ENCODE assay signal across 8 cellular contexts in genomic region chr2:196171248-196171871, GRCh38. TPM values are rescaled to one million over a fixed set of nuclear protein-coding genes. Genes with fewer than 3 reads are reported as not detected.
DNase-seq lines count a peak whose midpoint lies in the region; ATAC-seq and TF ChIP-seq lines count a peak whose summit lies in the region.

Gene STK17B, minus strand, starts transcription at chr2:196171578. Its CDS starts 8,195 bp downstream, at chr2:196163383.

- H3K23ac ChIP-seq in trophoblast cell (ENCODE audit: low read length) = no peak within 1 kb of the TSS

- H4K91ac ChIP-seq in trophoblast cell (ENCODE audit: low read depth, low read length) = peak within 1 kb of the TSS; percentile 71

- peak within 1 kb of the TSS; percentile 97 for H3K14ac ChIP-seq in trophoblast cell (ENCODE audit: low read length)

- peak within 1 kb of the TSS; percentile 82 for H3K4ac ChIP-seq in trophoblast cell (ENCODE audit: low read depth, low read length)

- H2AK5ac ChIP-seq in trophoblast cell (ENCODE audit: low read length) = no peak within 1 kb of the TSS

- WGBS in trophoblast cell (ENCODE audit: extremely low coverage, insufficient coverage, insufficient read length) = no CpG with 5 or more reads among the region's 72 CpGs
- 1% methylated on average over 55 of the region's 72 CpGs; no CpG with 5 or more reads in 1 of the 2 donors for WGBS in transverse colon (ENCODE audit: low coverage in 1 of 2), 2 donors

- peak within 1 kb of the TSS; percentile 83 for H3K4me2 ChIP-seq in trophoblast cell (ENCODE audit: low read length)

- peaks cover 12% of the 10 kb centered on the region for H3K79me1 ChIP-seq in trophoblast cell (ENCODE audit: low read length)

- peak; percentile 60 for ATAC-seq in HG02610 (IDR thresholded peaks at IDR 0.05; ENCODE audit: unreplicated experiment)
- ATAC-seq in activated naive CD8-positive, alpha-beta T cell treated with anti-CD3 and anti-CD28 coated beads, Interleukin-2, amount 50 U/mL, for 24 hours = peak; percentile 60

- H3K9me3 ChIP-seq in trophoblast cell (ENCODE audit: insufficient read depth, low read depth, low read length) = no peaks in the 10 kb centered on the region
- H3K9me3 ChIP-seq in transverse colon = no peaks in the 10 kb centered on the region

- H2BK120ac ChIP-seq in trophoblast cell (ENCODE audit: insufficient read depth, low read length, poor library complexity) = peak within 1 kb of the TSS; percentile 80

- H2AFZ ChIP-seq in trophoblast cell (ENCODE audit: insufficient read depth, low read length, poor library complexity) = peak within 1 kb of the TSS; percentile 79

- no peaks in the 10 kb centered on the region for H3K9me3 Mint-ChIP-seq in activated naive CD8-positive, alpha-beta T cell treated with anti-CD3 and anti-CD28 coated beads, Interleukin-2, amount 50 U/mL, for 24 hours

- no peaks in the 10 kb centered on the region for H3K27me3 Mint-ChIP-seq in activated naive CD8-positive, alpha-beta T cell treated with anti-CD3 and anti-CD28 coated beads, Interleukin-2, amount 50 U/mL, for 24 hours

- TF ChIP-seq POLR2A in GM10847 (IDR thresholded peaks at IDR 0.05; ENCODE audit: extremely low read depth, insufficient read length) (peak; percentile 99), transverse colon (IDR thresholded peaks at IDR 0.05) (peak; percentile 98)

- H2BK12ac ChIP-seq in trophoblast cell (ENCODE audit: low read length) = no peak within 1 kb of the TSS

- no peak for TF ChIP-seq EP300 in transverse colon (IDR thresholded peaks at IDR 0.05; ENCODE audit: low read depth)

- H3K36me3 Mint-ChIP-seq in activated naive CD8-positive, alpha-beta T cell treated with anti-CD3 and anti-CD28 coated beads, Interleukin-2, amount 50 U/mL, for 24 hours (ENCODE audit: low read depth) = peaks cover 38% of the 10 kb centered on the region

- peaks cover 10% of the 10 kb centered on the region for H3K79me2 ChIP-seq in trophoblast cell (ENCODE audit: control insufficient read depth, insufficient read depth, low read length, poor library complexity)

- H3K27ac ChIP-seq in trophoblast cell (ENCODE audit: low read depth, low read length) = peak within 1 kb of the TSS; percentile 47
- H3K27ac ChIP-seq in transverse colon = peak within 1 kb of the TSS; percentile 94 to 97 (median 95)

- DNase-seq in NCI-H1105 (lab: John Stamatoyannopoulos, UW) (peak; percentile 89), SW480 (ENCODE audit: low spot score) (peak; percentile 93), cardiac septum (ENCODE audit: low spot score) (peak; percentile 98), trophoblast cell (peak; percentile 88 to 93), transverse colon (peak; percentile 98)
- DNase-seq in activated naive CD8-positive, alpha-beta T cell treated with anti-CD3 and anti-CD28 coated beads, Interleukin-2, amount 50 U/mL, for 24 hours = peak; percentile 97

- H3K9ac ChIP-seq in trophoblast cell (ENCODE audit: low read length) = peak within 1 kb of the TSS; percentile 92

- H3K27ac Mint-ChIP-seq in activated naive CD8-positive, alpha-beta T cell treated with anti-CD3 and anti-CD28 coated beads, Interleukin-2, amount 50 U/mL, for 24 hours = peak within 1 kb of the TSS; percentile 88

- H3K27me3 ChIP-seq in trophoblast cell (ENCODE audit: insufficient read depth, low read length) = no peaks in the 10 kb centered on the region
- H3K27me3 ChIP-seq in transverse colon = no peaks in the 10 kb centered on the region

- peak within 1 kb of the TSS; percentile 83 for H4K8ac ChIP-seq in trophoblast cell (ENCODE audit: low read depth, low read length)

- peak within 1 kb of the TSS; percentile 86 for H2BK5ac ChIP-seq in trophoblast cell (ENCODE audit: low read depth, low read length, poor library complexity)

- H3K36me3 ChIP-seq in trophoblast cell (ENCODE audit: control insufficient read depth in 1 of 2, insufficient read depth in 2 of 2, low read length in 2 of 2) (no peaks in the 10 kb centered on the region), transverse colon (no peaks in the 10 kb centered on the region)

- peak within 1 kb of the TSS; percentile 98 for H3K4me3 ChIP-seq in trophoblast cell (ENCODE audit: low read depth, low read length)
- peak within 1 kb of the TSS; percentile 75 to 92 (median 82) for H3K4me3 ChIP-seq in transverse colon

- in situ Hi-C loops in transverse colon (cut with MboI; ENCODE audit: low pct_ligation_motif_present in 1 of 4, low pct_unique_long_range_greater_than_20kb in 1 of 4, low sequenced_read_pairs in 3 of 4) = loop anchor here in 1 of 4 donors (25.0 kb wide), 1 partner anchor 91 kb away; no protein-coding TSS in a partner anchor

- peaks cover 46% of the 10 kb centered on the region for H3K4me1 Mint-ChIP-seq in activated naive CD8-positive, alpha-beta T cell treated with anti-CD3 and anti-CD28 coated beads, Interleukin-2, amount 50 U/mL, for 24 hours

- peak in 1 of 5 experiments; percentile 44 for TF ChIP-seq CTCF in transverse colon (IDR thresholded peaks at IDR 0.05)

- intact Hi-C loops in cardiac septum (cut with DNase I) = loop anchor here (5.0 kb wide), 1 partner anchor 94 kb away; no protein-coding TSS in a partner anchor
- intact Hi-C loops in transverse colon (cut with DNase I; ENCODE audit: low total_unique reads) = no loop called here

- H3K4me1 ChIP-seq in trophoblast cell (ENCODE audit: control insufficient read depth in 1 of 2, insufficient read depth in 2 of 2, low read length in 2 of 2) = peaks cover 0 to 3% of the 10 kb centered on the region in 2 experiments
- H3K4me1 ChIP-seq in transverse colon = peaks cover 0 to 12% (median 0%) of the 10 kb centered on the region in 4 donors

- H4K12ac ChIP-seq in trophoblast cell (ENCODE audit: low read depth, low read length) = peak within 1 kb of the TSS; percentile 22

- peak within 1 kb of the TSS; percentile 98 for H3K18ac ChIP-seq in trophoblast cell (ENCODE audit: low read length)

- H3K4me3 Mint-ChIP-seq in activated naive CD8-positive, alpha-beta T cell treated with anti-CD3 and anti-CD28 coated beads, Interleukin-2, amount 50 U/mL, for 24 hours = peak within 1 kb of the TSS; percentile 90

RNA-seq across cellular contexts. Expression of gene STK17B, which starts in this region (rescaled TPM):
- 4.0 TPM for total RNA-seq in cardiac septum
- polyA plus RNA-seq in trophoblast cell (2013) = 14.5 and 15.1 TPM in 2 replicates
- 10 to 100 TPM; 16.7 to 80.3 (median 67.3) TPM for total RNA-seq in transverse colon

Comparison
In these comparisons a context has a peak if more than half of its experiments do, and no peak if none do; other contexts are left out.
1. Peak in every context shown above with its lines: DNase-seq, ATAC-seq, H3K4me3 ChIP-seq and H3K27ac ChIP-seq.